ENCODE assay signal across 26 cellular contexts in the genomic region with DNA sequence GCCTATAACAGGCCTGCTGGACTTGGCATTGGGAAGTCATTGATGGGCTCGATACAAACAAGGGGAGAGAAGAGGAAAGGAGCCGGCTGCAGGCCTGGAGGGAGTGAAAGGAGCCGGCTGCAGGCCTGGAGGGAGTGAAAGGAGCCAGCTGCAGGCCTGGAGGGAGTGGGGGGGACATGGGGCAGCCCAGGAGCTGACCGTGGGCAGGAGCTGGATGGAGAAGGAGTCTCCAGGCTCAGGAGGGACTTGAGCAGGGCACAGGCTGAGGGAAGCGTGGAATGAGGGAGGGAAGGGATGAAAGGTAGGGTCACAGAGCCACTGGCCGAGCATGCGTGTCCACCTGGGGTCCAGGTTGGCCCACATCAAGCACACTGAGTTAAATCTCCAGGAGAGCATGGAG.
"Had no signal": no experiment of that assay in that cellular context is flagged by ENCODE, and none has a peak within 500 bp of the region (broad histone marks: within the 10 kb centered on the region; RNA-seq: fewer than 3 reads in every experiment).

No MANE protein-coding gene starts in this region.

- H3K27ac ChIP-seq: adrenal gland, breast epithelium, Peyer's patch had no signal

- H3K4me3 ChIP-seq: adrenal gland, breast epithelium, Peyer's patch had no signal

- ATAC-seq: activated CD8-positive, alpha-beta T cell treated with anti-CD3 and anti-CD28 coated beads, Interleukin-2, amount 10 ng/mL, durations not matched to agents 7 days and 5 days; T-helper 17 cell; WTC11 had no signal

- DNase-seq: activated CD4-positive, alpha-beta T cell treated with anti-CD3 and anti-CD28 coated beads for 48 hours; activated CD4-positive, alpha-beta T cell treated with anti-CD3 and anti-CD28 coated beads, Interleukin-2, amount 50 U/mL, for 4 hours; activated CD4-positive, CD25-positive, alpha-beta regulatory T cell treated with anti-CD3 and anti-CD28 coated beads, Interleukin-2, amount 50 U/mL, for 72 hours; activated CD8-positive, alpha-beta memory T cell treated with anti-CD3 and anti-CD28 coated beads, Interleukin-2, amount 50 U/mL, for 48 hours; activated CD8-positive, alpha-beta T cell treated with anti-CD3 and anti-CD28 coated beads, Interleukin-2, amount 10 ng/mL, durations not matched to agents 7 days and 5 days; activated naive CD4-positive, alpha-beta T cell treated with anti-CD3 and anti-CD28 coated beads, Interleukin-2, amount 50 U/mL, for 16 hours; activated naive CD8-positive, alpha-beta T cell treated with anti-CD3 and anti-CD28 coated beads, Interleukin-2, amount 10 ng/mL, durations not matched to agents 7 days and 5 days; activated T-cell treated with anti-CD3 and anti-CD28 coated beads, Interleukin-2, amount 50 U/mL, for 1 hour; adrenal gland; anterior cingulate cortex; Kasumi-1; KBM-7; NCI-H1694; NCI-H2029; NCI-H2107; NCI-H2171 treated with DMSO at 0.1 percent for 48 hours; NCI-H226; NCI-H510A treated with DMSO at 0.1 percent for 48 hours; NCI-H69; NK-92 treated with Interleukin-12 subunit alpha and Interleukin-12 subunit beta, amount 100 ng/mL, for 24 hours; Peyer's patch; SHP77; T-helper 17 cell; T-helper 9 cell had no signal

- H3K36me3 ChIP-seq: adrenal gland, breast epithelium, Peyer's patch had no signal

- H3K4me1 ChIP-seq: adrenal gland, Peyer's patch had no signal

- H3K27me3 ChIP-seq: adrenal gland, breast epithelium, Peyer's patch had no signal

- H3K9me3 ChIP-seq: adrenal gland, breast epithelium, Peyer's patch had no signal
